19 cellular contexts compared by ENCODE assay signal in the genomic region with DNA sequence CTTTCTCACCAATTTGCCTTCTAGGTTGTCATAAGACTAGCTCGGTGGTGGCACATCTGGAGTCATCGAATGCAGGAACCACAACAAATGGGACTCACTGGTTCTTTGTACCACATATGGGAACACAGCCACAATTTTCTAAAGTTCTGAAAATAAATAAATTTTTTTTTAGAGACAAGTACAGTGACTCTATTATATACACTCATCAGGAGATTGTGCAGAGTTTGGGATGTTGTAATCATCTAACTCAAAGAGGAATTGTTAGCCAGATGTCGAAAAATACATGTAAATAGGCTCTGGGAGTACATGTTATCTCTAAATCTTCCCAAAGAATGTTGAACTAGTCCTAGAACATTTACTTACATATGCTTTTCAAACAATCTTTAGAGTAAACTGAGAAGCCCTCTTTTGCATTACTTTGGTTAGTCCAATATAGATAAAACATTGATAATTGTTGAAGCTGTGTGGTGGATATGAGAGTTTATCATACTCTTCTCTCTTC. TPM values are rescaled to one million over a fixed set of nuclear protein-coding genes. Genes with fewer than 3 reads are reported as not detected.
DNase-seq lines count a peak whose midpoint lies in the region; ATAC-seq and TF ChIP-seq lines count a peak whose summit lies in the region.
"Had no signal": no experiment of that assay in that cellular context is flagged by ENCODE, and none has a peak within 500 bp of the region (broad histone marks: within the 10 kb centered on the region; RNA-seq: fewer than 3 reads in every experiment).

No MANE protein-coding gene starts in this region.

- peak in 1 of 56 donors; percentile 7 for TF ChIP-seq CTCF in dorsolateral prefrontal cortex (IDR thresholded peaks at IDR 0.05 in 54 of 56, conservative IDR thresholded peaks at IDR 0.05 in 2 of 56; ENCODE audit: low read depth in 1 of 56, partially characterized antibody in 56 of 56)

- ATAC-seq in Right ventricle myocardium superior (ENCODE audit: poor library complexity) (peak; percentile 29), left cardiac atrium (no peak)
- ATAC-seq: activated T-cell treated with anti-CD3 and anti-CD28 coated beads, Interleukin-2, amount 50 U/mL, for 72 hours; HCT116 had no signal

- H2AFZ ChIP-seq in Karpas-422 (ENCODE audit: low read length) = no peak overlapping the region

- H3K9ac ChIP-seq in Karpas-422 (ENCODE audit: low read length) = no peak overlapping the region

- intact Hi-C loops in Right ventricle myocardium superior (cut with DNase I) = no loop called here
- intact Hi-C loops in left cardiac atrium (cut with DNase I) = no loop called here
- intact Hi-C loops in dorsolateral prefrontal cortex (cut with DNase I) = loop anchor here in 1 of 2 donors (2.0 kb wide), 1 partner anchor 20 kb away; a partner anchor contains a TSS

- H3K4me3 ChIP-seq in dorsolateral prefrontal cortex (peak overlapping the region in 14 of 59 donors; percentile 0 to 43 (median 18)), Karpas-422 (ENCODE audit: low read length) (no peak overlapping the region)
- H3K4me3 ChIP-seq: uterus had no signal

- no peaks in the 10 kb centered on the region for H3K9me2 ChIP-seq in Karpas-422 (replicated peaks; ENCODE audit: insufficient read depth, low read length)

- no peaks in the 10 kb centered on the region for H3K36me3 ChIP-seq in Karpas-422 (ENCODE audit: insufficient read depth, low read length)
- H3K36me3 ChIP-seq: neutrophil, uterus had no signal

- peaks cover 10% of the 10 kb centered on the region for H3K4me1 ChIP-seq in Karpas-422 (ENCODE audit: low read length)
- H3K4me1 ChIP-seq: uterus had no signal

- no peaks in the 10 kb centered on the region for H3K27me3 ChIP-seq in dorsolateral prefrontal cortex
- H3K27me3 ChIP-seq in Karpas-422 (ENCODE audit: low read length) = no peaks in the 10 kb centered on the region
- H3K27me3 ChIP-seq: neutrophil, uterus had no signal

- H3K79me2 ChIP-seq in Karpas-422 (ENCODE audit: low read length) = no peaks in the 10 kb centered on the region

- H3K4me2 ChIP-seq in Karpas-422 (ENCODE audit: low read depth, low read length, poor library complexity, severe bottlenecking) = no peak overlapping the region

- H3K27ac ChIP-seq in dorsolateral prefrontal cortex = peak overlapping the region; percentile 1 to 99 (median 93)
- no peak overlapping the region for H3K27ac ChIP-seq in Karpas-422 (ENCODE audit: low read length)
- H3K27ac ChIP-seq: neutrophil, uterus had no signal

- no peaks in the 10 kb centered on the region for H4K20me1 ChIP-seq in Karpas-422 (ENCODE audit: insufficient read depth, low read depth, low read length)

- DNase-seq in Right ventricle myocardium superior = no peak
- DNase-seq in left cardiac atrium = no peak
- peak in 2 of 10 donors; percentile 44 to 70 for DNase-seq in dorsolateral prefrontal cortex
- DNase-seq in hippocampal formation (lab: John Stamatoyannopoulos, UW) = peak; percentile 39 to 88
- DNase-seq in superior temporal gyrus (ENCODE audit: extremely low spot score) = peak; percentile 92
- no peak for DNase-seq in SW480 (ENCODE audit: low spot score)
- DNase-seq in NCI-H69 (lab: John Stamatoyannopoulos, UW) = no peak
- no peak for DNase-seq in Karpas-422
- DNase-seq: activated CD4-positive, alpha-beta T cell treated with anti-CD3 and anti-CD28 coated beads for 1 hour; activated CD8-positive, alpha-beta memory T cell treated with anti-CD3 and anti-CD28 coated beads for 24 hours; activated T-cell treated with anti-CD3 and anti-CD28 coated beads, Interleukin-2, amount 50 U/mL, for 72 hours; EL; NCI-H2107; NCI-H510A treated with DMSO at 0.1 percent for 48 hours; stimulated activated CD8-positive, alpha-beta memory T cell treated with anti-CD3 and anti-CD28 coated beads, Interleukin-4, amount 100 ng/mL, for 48 hours; SW 1271; uterus had no signal

- no peaks in the 10 kb centered on the region for H3K9me3 ChIP-seq in Karpas-422 (ENCODE audit: low read length)
- H3K9me3 ChIP-seq: neutrophil, uterus had no signal

RNA-seq across cellular contexts. Expression of a gene that starts 19.6 kb away (rescaled TPM):
- total RNA-seq in Right ventricle myocardium superior = 167 TPM
- total RNA-seq in left cardiac atrium = 100 to 1,000 TPM; 178 to 206 TPM
- 1,000 to 10,000 TPM in 1 of 120 experiments, 100 to 1,000 TPM in 119; 401 to 1,012 (median 568) TPM for total RNA-seq in dorsolateral prefrontal cortex
- 125 and 263 TPM in 2 replicates for total RNA-seq in Karpas-422 (2014; rRNA removed; shearing (Covaris generic); ENCODE audit: low replicate concordance)

Comparison
In these comparisons a context has a peak if more than half of its experiments do, and no peak if none do; other contexts are left out.
1. DNase-seq: peak in hippocampal formation (2 of 2) and superior temporal gyrus (single experiment); none in Right ventricle myocardium superior (single experiment), left cardiac atrium (single experiment), SW480 (single experiment), NCI-H69 (single experiment) and Karpas-422 (single experiment).